ENCODE assay signal across 11 cellular contexts in genomic region chr10:130022071-130022470, GRCh38. TPM values are rescaled to one million over a fixed set of nuclear protein-coding genes. Genes with fewer than 3 reads are reported as not detected.
DNase-seq lines count a peak whose midpoint lies in the region; ATAC-seq and TF ChIP-seq lines count a peak whose summit lies in the region.
"Had no signal": no experiment of that assay in that cellular context is flagged by ENCODE, and none has a peak within 500 bp of the region (broad histone marks: within the 10 kb centered on the region; RNA-seq: fewer than 3 reads in every experiment).

No MANE protein-coding gene starts in this region.

- peaks cover 32 to 58% (median 51%) of the 10 kb centered on the region in 10 experiments for H3K4me1 ChIP-seq in BLaER1 treated with 17β-estradiol and CSF1 and Interleukin-3, amounts not matched to agents 10 nM and 100 nM
- H3K4me1 ChIP-seq in osteoblast (ENCODE audit: insufficient read depth, low read length): peaks cover 33% of the 10 kb centered on the region

- H3K9ac ChIP-seq in BLaER1 treated with 17β-estradiol and CSF1 and Interleukin-3, amounts not matched to agents 10 nM and 100 nM: peak overlapping the region in 2 of 11 experiments; percentile 8 to 16; a peak in 1 of 22 replicates

- peak overlapping the region in 3 of 11 experiments; percentile 23 to 66 (median 58); a peak in 5 of 22 replicates for H3K27ac ChIP-seq in BLaER1 treated with 17β-estradiol and CSF1 and Interleukin-3, amounts not matched to agents 10 nM and 100 nM
- H3K27ac ChIP-seq in osteoblast (ENCODE audit: low read depth, low read length): peak overlapping the region; percentile 93

- DNase-seq in NB4 (ENCODE audit: low read depth) (peak; percentile 25), ecto neural progenitor cell (ENCODE audit: low spot score) (peak; percentile 19), osteoblast (ENCODE audit: insufficient read length, low spot score, missing footprints) (peak; percentile 52), dedifferentiated amniotic fluid mesenchymal stem cell (ENCODE audit: extremely low spot score) (no peak)
- DNase-seq: CD4-positive, alpha-beta memory T cell; NCI-H2107; RPMI8226 had no signal

- no peaks in the 10 kb centered on the region for H3K27me3 ChIP-seq in BLaER1 treated with 17β-estradiol and CSF1 and Interleukin-3, amounts not matched to agents 10 nM and 100 nM
- H3K27me3 ChIP-seq in osteoblast (ENCODE audit: insufficient read depth, low read length): no peaks in the 10 kb centered on the region

- no peak for TF ChIP-seq POLR2A in NB4 (IDR thresholded peaks at IDR 0.05; ENCODE audit: extremely low read depth, insufficient read length)

- peak overlapping the region; percentile 65 to 90 (median 83) for H3K4me2 ChIP-seq in BLaER1 treated with 17β-estradiol and CSF1 and Interleukin-3, amounts not matched to agents 10 nM and 100 nM
- no peak overlapping the region for H3K4me2 ChIP-seq in osteoblast (ENCODE audit: insufficient read depth, low read length)

- no peaks in the 10 kb centered on the region for H3K79me2 ChIP-seq in osteoblast (ENCODE audit: insufficient read depth, low read length)

- ATAC-seq in GM18511 (IDR thresholded peaks at IDR 0.05; ENCODE audit: unreplicated experiment) (no peak), HG02678 (IDR thresholded peaks at IDR 0.05; ENCODE audit: unreplicated experiment) (no peak)

- H4K20me1 ChIP-seq in BLaER1 treated with 17β-estradiol and CSF1 and Interleukin-3, amounts not matched to agents 10 nM and 100 nM: peaks cover 0 to 5% (median 0%) of the 10 kb centered on the region in 11 experiments; a peak in 1 of 22 replicates
- H4K20me1 ChIP-seq in osteoblast (ENCODE audit: insufficient read depth, low read length): no peaks in the 10 kb centered on the region

- no peak overlapping the region for H3K4me3 ChIP-seq in BLaER1 treated with 17β-estradiol and CSF1 and Interleukin-3, amounts not matched to agents 10 nM and 100 nM
- H3K4me3 ChIP-seq in NB4 (ENCODE audit: low read depth, low read length): no peak overlapping the region
- H3K4me3 ChIP-seq in osteoblast (ENCODE audit: insufficient read depth, low read length): no peak overlapping the region

- no peaks in the 10 kb centered on the region for H3K36me3 ChIP-seq in BLaER1 treated with 17β-estradiol and CSF1 and Interleukin-3, amounts not matched to agents 10 nM and 100 nM
- H3K36me3 ChIP-seq in osteoblast (ENCODE audit: insufficient read depth, low read length): no peaks in the 10 kb centered on the region

- no peaks in the 10 kb centered on the region for H3K9me3 ChIP-seq in BLaER1 treated with 17β-estradiol and CSF1 and Interleukin-3, amounts not matched to agents 10 nM and 100 nM (replicated peaks in 1 of 11)
- H3K9me3 ChIP-seq in osteoblast (ENCODE audit: low read depth, low read length): no peaks in the 10 kb centered on the region

- no peak overlapping the region for H2AFZ ChIP-seq in osteoblast (ENCODE audit: low read length)

- TF ChIP-seq CTCF in NB4 (IDR thresholded peaks at IDR 0.05; ENCODE audit: low read depth, low read length) (no peak), osteoblast (IDR thresholded peaks at IDR 0.05; ENCODE audit: extremely low read depth, low read depth, low read length) (no peak)

RNA-seq across cellular contexts. Expression of gene EBF3, which starts 58.0 kb away (rescaled TPM):
- total RNA-seq in osteoblast: 31.8 and 35.4 TPM in 2 replicates
- total RNA-seq: CD4-positive, alpha-beta memory T cell; HT1080 had no signal
